7 cellular contexts compared by ENCODE assay signal in genomic region chr22:41532908-41533825, GRCh38. TPM values are rescaled to one million over a fixed set of nuclear protein-coding genes. Genes with fewer than 3 reads are reported as not detected.
DNase-seq lines count a peak whose midpoint lies in the region; TF ChIP-seq lines count a peak whose summit lies in the region.

No MANE protein-coding gene starts in this region.

- TF ChIP-seq CTCF in GM13976 (IDR thresholded peaks at IDR 0.05; ENCODE audit: borderline replicate concordance, control extremely low read depth, extremely low read depth, insufficient read depth, missing control alignments) = peak; percentile 68

- peak; percentile 88 for DNase-seq in GM13976 (ENCODE audit: low spot score)
- peak; percentile 40 for DNase-seq in NCI-H2029 (lab: John Stamatoyannopoulos, UW)
- DNase-seq in activated CD4-positive, alpha-beta T cell treated with anti-CD3 and anti-CD28 coated beads, Interleukin-2, amount 50 U/mL, for 24 hours (ENCODE audit: low read depth in 1 of 2, low spot score in 1 of 2) = peak; percentile 42 to 44
- peak; percentile 84 for DNase-seq in dermis blood vessel endothelial cell
- DNase-seq in lung microvascular endothelial cell (ENCODE audit: low read depth in 2 of 2) = peak; percentile 69 to 81
- peak; percentile 29 to 41 for DNase-seq in stimulated activated CD8-positive, alpha-beta memory T cell treated with anti-CD3 and anti-CD28 coated beads, Interleukin-2, amount 100 ng/mL, for 1 hour (ENCODE audit: low read depth in 2 of 2)
- DNase-seq in NCI-H187 treated with DMSO at 0.1 percent for 48 hours (lab: John Stamatoyannopoulos, UW) = no peak

- in situ Hi-C loops in GM13976 (cut with MboI; ENCODE audit: low sequenced_read_pairs, unreplicated experiment) = no loop called here

RNA-seq across cellular contexts. Expression of gene POLR3H, which starts 11.1 kb away (rescaled TPM):
- total RNA-seq in dermis blood vessel endothelial cell (11.7 and 20.3 TPM in 2 replicates), lung microvascular endothelial cell (9.3 and 9.6 TPM in 2 replicates)

RNA-seq across cellular contexts. Expression of gene CSDC2, which starts 27.6 kb away (rescaled TPM):
- total RNA-seq in dermis blood vessel endothelial cell (not detected in 2 replicates), lung microvascular endothelial cell (not detected in 2 replicates)

RNA-seq across cellular contexts. Expression of gene PMM1, which starts 56.5 kb away (rescaled TPM):
- 2.3 and 3.6 TPM in 2 replicates for total RNA-seq in dermis blood vessel endothelial cell
- 2.2 and 2.6 TPM in 2 replicates for total RNA-seq in lung microvascular endothelial cell
